ENCODE assay signal across 29 cellular contexts in genomic region chr4:72577211-72577610, GRCh38.
"Had no signal": no experiment of that assay in that cellular context is flagged by ENCODE, and none has a peak within 500 bp of the region (broad histone marks: within the 10 kb centered on the region; RNA-seq: fewer than 3 reads in every experiment).

No MANE protein-coding gene starts in this region.

- H3K36me3 Mint-ChIP-seq: activated CD8-positive, alpha-beta memory T cell treated with anti-CD3 and anti-CD28 coated beads, Interleukin-2, amount 10 ng/mL, durations not matched to agents 7 days and 5 days; activated naive CD4-positive, alpha-beta T cell treated with anti-CD3 and anti-CD28 coated beads, Interleukin-2, amount 50 U/mL, for 24 hours; activated naive CD8-positive, alpha-beta T cell treated with anti-CD3 and anti-CD28 coated beads, Interleukin-2, amount 10 ng/mL, durations not matched to agents 7 days and 5 days had no signal

- DNase-seq: activated CD4-positive, alpha-beta memory T cell treated with anti-CD3 and anti-CD28 coated beads, Interleukin-2, amount 10 ng/mL, durations not matched to agents 7 days and 5 days; activated CD4-positive, alpha-beta T cell treated with anti-CD3 and anti-CD28 coated beads for 1 hour; activated CD4-positive, alpha-beta T cell treated with anti-CD3 and anti-CD28 coated beads for 48 hours; activated CD4-positive, CD25-positive, alpha-beta regulatory T cell; activated CD8-positive, alpha-beta memory T cell treated with anti-CD3 and anti-CD28 coated beads for 24 hours; activated CD8-positive, alpha-beta memory T cell treated with anti-CD3 and anti-CD28 coated beads, Interleukin-2, amount 10 ng/mL, durations not matched to agents 7 days and 5 days; activated CD8-positive, alpha-beta memory T cell treated with anti-CD3 and anti-CD28 coated beads, Interleukin-2, amount 50 U/mL, for 48 hours; activated gamma-delta T cell; activated naive CD4-positive, alpha-beta T cell treated with Interleukin-2 at 50 U/mL for 16 hours; activated naive CD8-positive, alpha-beta T cell treated with anti-CD3 and anti-CD28 coated beads, Interleukin-2, amount 10 ng/mL, durations not matched to agents 7 days and 5 days; activated T-cell treated with anti-CD3 and anti-CD28 coated beads, Interleukin-2, amount 50 U/mL, for 1 hour; body of pancreas; MM.1S; MV-4-11; NCI-H1092; NCI-H1436 treated with DMSO at 0.1 percent for 48 hours; NCI-H1694 treated with DMSO at 0.1 percent for 48 hours; NCI-H2029; NCI-H345; NCI-H526; NCI-H748 treated with DMSO at 0.1 percent for 48 hours; NK-92 treated with Interleukin-12 subunit alpha and Interleukin-12 subunit beta, amount 100 ng/mL, for 24 hours; PC-3; Right ventricle myocardium superior; T1000; WERI-Rb-1 had no signal

- FAIRE-seq: astrocyte had no signal

- H3K9me3 Mint-ChIP-seq: activated CD4-positive, alpha-beta memory T cell treated with anti-CD3 and anti-CD28 coated beads, Interleukin-2, amount 10 ng/mL, durations not matched to agents 7 days and 5 days; activated naive CD4-positive, alpha-beta T cell treated with anti-CD3 and anti-CD28 coated beads, Interleukin-2, amount 50 U/mL, for 24 hours; activated naive CD8-positive, alpha-beta T cell treated with anti-CD3 and anti-CD28 coated beads, Interleukin-2, amount 10 ng/mL, durations not matched to agents 7 days and 5 days; activated T-helper 2 cell treated with anti-CD3 and anti-CD28 coated beads, Interferon-gamma antibody, Interleukin-2, Interleukin-4, amounts not matched to agents 10 μg/mL and 5 μg/mL and 100 μg/mL, durations not matched to agents 14 hours and 24 hours and 36 hours had no signal

- H3K4me3 Mint-ChIP-seq: activated CD4-positive, alpha-beta memory T cell treated with anti-CD3 and anti-CD28 coated beads, Interleukin-2, amount 10 ng/mL, durations not matched to agents 7 days and 5 days; activated CD8-positive, alpha-beta memory T cell treated with anti-CD3 and anti-CD28 coated beads, Interleukin-2, amount 10 ng/mL, durations not matched to agents 7 days and 5 days; activated naive CD4-positive, alpha-beta T cell treated with anti-CD3 and anti-CD28 coated beads, Interleukin-2, amount 50 U/mL, for 24 hours; activated naive CD8-positive, alpha-beta T cell treated with anti-CD3 and anti-CD28 coated beads, Interleukin-2, amount 10 ng/mL, durations not matched to agents 7 days and 5 days had no signal

- H3K4me1 Mint-ChIP-seq: activated CD4-positive, alpha-beta memory T cell treated with anti-CD3 and anti-CD28 coated beads, Interleukin-2, amount 10 ng/mL, durations not matched to agents 7 days and 5 days; activated CD8-positive, alpha-beta memory T cell treated with anti-CD3 and anti-CD28 coated beads, Interleukin-2, amount 10 ng/mL, durations not matched to agents 7 days and 5 days; activated naive CD4-positive, alpha-beta T cell treated with anti-CD3 and anti-CD28 coated beads, Interleukin-2, amount 50 U/mL, for 24 hours; activated naive CD8-positive, alpha-beta T cell treated with anti-CD3 and anti-CD28 coated beads, Interleukin-2, amount 10 ng/mL, durations not matched to agents 7 days and 5 days had no signal

- H3K27me3 Mint-ChIP-seq: activated CD4-positive, alpha-beta memory T cell treated with anti-CD3 and anti-CD28 coated beads, Interleukin-2, amount 10 ng/mL, durations not matched to agents 7 days and 5 days; activated CD8-positive, alpha-beta memory T cell treated with anti-CD3 and anti-CD28 coated beads, Interleukin-2, amount 10 ng/mL, durations not matched to agents 7 days and 5 days; activated naive CD4-positive, alpha-beta T cell treated with anti-CD3 and anti-CD28 coated beads, Interleukin-2, amount 50 U/mL, for 24 hours; activated naive CD8-positive, alpha-beta T cell treated with anti-CD3 and anti-CD28 coated beads, Interleukin-2, amount 10 ng/mL, durations not matched to agents 7 days and 5 days had no signal

- ATAC-seq: activated CD8-positive, alpha-beta memory T cell treated with anti-CD3 and anti-CD28 coated beads, Interleukin-2, amount 10 ng/mL, durations not matched to agents 7 days and 5 days; body of pancreas; PC-3 had no signal

- H3K27ac Mint-ChIP-seq: activated CD4-positive, alpha-beta memory T cell treated with anti-CD3 and anti-CD28 coated beads, Interleukin-2, amount 10 ng/mL, durations not matched to agents 7 days and 5 days; activated CD8-positive, alpha-beta memory T cell treated with anti-CD3 and anti-CD28 coated beads, Interleukin-2, amount 10 ng/mL, durations not matched to agents 7 days and 5 days; activated naive CD8-positive, alpha-beta T cell treated with anti-CD3 and anti-CD28 coated beads, Interleukin-2, amount 10 ng/mL, durations not matched to agents 7 days and 5 days; activated T-helper 2 cell treated with anti-CD3 and anti-CD28 coated beads, Interferon-gamma antibody, Interleukin-2, Interleukin-4, amounts not matched to agents 10 μg/mL and 5 μg/mL and 100 μg/mL, durations not matched to agents 14 hours and 24 hours and 36 hours had no signal
